Comparison of ENCODE assay signal across 8 cellular contexts in genomic region chr2:87515226-87515625, GRCh38.
DNase-seq lines count a peak whose midpoint lies in the region; ATAC-seq, FAIRE-seq and TF ChIP-seq lines count a peak whose summit lies in the region.
"Not testable (repeated sequence)": the region's sequence is repeated elsewhere in the genome, so short reads cannot be mapped to it uniquely, and the experiment has no call there.

No MANE protein-coding gene starts in this region.

- not testable (repeated sequence) for H3K9me3 ChIP-seq in CD4-positive, CD25-positive, alpha-beta regulatory T cell (ENCODE audit: control insufficient read depth in 2 of 2, low read length in 2 of 2); K562 (replicated peaks; ENCODE audit: control insufficient read depth, insufficient read depth, low read depth, low read length); naive thymus-derived CD4-positive, alpha-beta T cell (ENCODE audit: control insufficient read depth in 2 of 3, low read length in 3 of 3)

- CTCF ChIA-PET in activated CD4-positive, alpha-beta T cell treated with anti-CD3 and anti-CD28 coated beads, Interleukin-2, amount 10 ng/mL, durations not matched to agents 7 days and 5 days (lab: Charles Lee); K562 (lab: Yijun Ruan, JAX; ENCODE audit: low intra/inter-chr PET ratio); naive thymus-derived CD4-positive, alpha-beta T cell (lab: Charles Lee): not testable (repeated sequence)

- not testable (repeated sequence) for H3K36me3 ChIP-seq in CD4-positive, CD25-positive, alpha-beta regulatory T cell (ENCODE audit: control insufficient read depth, insufficient read depth, low read length); K562 (ENCODE audit: control insufficient read depth, insufficient read depth, low read length); naive thymus-derived CD4-positive, alpha-beta T cell (ENCODE audit: control insufficient read depth in 2 of 3, insufficient read depth in 3 of 3, low read length in 3 of 3)

- H3K9me3 Mint-ChIP-seq in CD4-positive, CD25-positive, alpha-beta regulatory T cell; activated CD4-positive, alpha-beta T cell treated with anti-CD3 and anti-CD28 coated beads, Interleukin-2, amount 10 ng/mL, durations not matched to agents 7 days and 5 days; activated T-helper 2 cell treated with anti-CD3 and anti-CD28 coated beads, Interferon-gamma antibody, Interleukin-2, Interleukin-4, amounts not matched to agents 10 μg/mL and 5 μg/mL and 100 μg/mL, durations not matched to agents 14 hours and 24 hours and 36 hours; naive thymus-derived CD4-positive, alpha-beta T cell; stimulated activated effector memory CD8-positive, alpha-beta T cell treated with anti-CD3 and anti-CD28 coated beads, Interleukin-12 subunit alpha, Interleukin-12 subunit beta, amount 100 ng/mL, for 72 hours: not testable (repeated sequence)

- TF ChIP-seq POLR2A in K562 (conservative IDR thresholded peaks at IDR 0.05): not testable (repeated sequence)

- TF ChIP-seq EP300 in K562 (IDR thresholded peaks at IDR 0.05; ENCODE audit: low read length): not testable (repeated sequence)

- in situ Hi-C loops in K562 (cut with MboI): not testable (repeated sequence)

- H3K4me3 ChIP-seq in CD4-positive, CD25-positive, alpha-beta regulatory T cell (ENCODE audit: low read depth, low read length): peak overlapping the region; percentile 7
- H3K4me3 ChIP-seq in K562; naive thymus-derived CD4-positive, alpha-beta T cell (ENCODE audit: low read length): not testable (repeated sequence)

- H4K20me1 ChIP-seq in K562 (replicated peaks; ENCODE audit: control insufficient read depth, insufficient read depth, low read length): not testable (repeated sequence)

- FAIRE-seq in K562 (lab: Jason Lieb, UNC): not testable (repeated sequence)

- not testable (repeated sequence) for H3K27me3 ChIP-seq in CD4-positive, CD25-positive, alpha-beta regulatory T cell (ENCODE audit: control insufficient read depth, insufficient read depth, low read length); K562 (ENCODE audit: control insufficient read depth in 2 of 2, insufficient read depth in 2 of 2, low read length in 2 of 2); naive thymus-derived CD4-positive, alpha-beta T cell (ENCODE audit: control insufficient read depth in 2 of 2, insufficient read depth in 2 of 2, low read length in 2 of 2)

- not testable (repeated sequence) for BruUV-seq in K562 (replicated peaks; lab: Mats Ljungman, UMichigan)

- TF ChIP-seq RAD21 in K562 (CRISPR knock-in tag; conservative IDR thresholded peaks at IDR 0.05 in 1 of 2, IDR thresholded peaks at IDR 0.05 in 1 of 2): not testable (repeated sequence)

- not testable (repeated sequence) for H3K4me1 ChIP-seq in CD4-positive, CD25-positive, alpha-beta regulatory T cell (ENCODE audit: control insufficient read depth, insufficient read depth, low read length, poor library complexity, severe bottlenecking); K562 (replicated peaks in 1 of 2; ENCODE audit: control insufficient read depth in 2 of 2, insufficient read depth in 2 of 2, low read length in 2 of 2)
- peaks cover 4 to 13% of the 10 kb centered on the region in 2 donors for H3K4me1 ChIP-seq in naive thymus-derived CD4-positive, alpha-beta T cell (ENCODE audit: control insufficient read depth in 2 of 2, insufficient read depth in 2 of 2, low read length in 2 of 2)

- peaks cover 49% of the 10 kb centered on the region for H3K79me2 ChIP-seq in K562 (ENCODE audit: control insufficient read depth, insufficient read depth, low read length)

- H2AFZ ChIP-seq in K562 (ENCODE audit: low read depth, low read length): not testable (repeated sequence)

- H3K9ac ChIP-seq in K562 (ENCODE audit: insufficient read depth in 1 of 2, low read depth in 2 of 2, low read length in 2 of 2): not testable (repeated sequence)

- H3K4me2 ChIP-seq in K562 (ENCODE audit: insufficient read depth, low read length): not testable (repeated sequence)

- TF ChIP-seq CTCF in K562 (IDR thresholded peaks at IDR 0.05 in 2 of 3, conservative IDR thresholded peaks at IDR 0.05 in 1 of 3; ENCODE audit: insufficient read depth in 2 of 3, low read depth in 1 of 3, low read length in 3 of 3): not testable (repeated sequence)

- H3K27me3 Mint-ChIP-seq in CD4-positive, CD25-positive, alpha-beta regulatory T cell; activated CD4-positive, alpha-beta T cell treated with anti-CD3 and anti-CD28 coated beads, Interleukin-2, amount 10 ng/mL, durations not matched to agents 7 days and 5 days; activated T-helper 2 cell treated with anti-CD3 and anti-CD28 coated beads, Interferon-gamma antibody, Interleukin-2, Interleukin-4, amounts not matched to agents 10 μg/mL and 5 μg/mL and 100 μg/mL, durations not matched to agents 14 hours and 24 hours and 36 hours (ENCODE audit: low read depth); naive thymus-derived CD4-positive, alpha-beta T cell: not testable (repeated sequence)

- POLR2A ChIA-PET in activated CD4-positive, alpha-beta T cell treated with anti-CD3 and anti-CD28 coated beads, Interleukin-2, amount 10 ng/mL, durations not matched to agents 7 days and 5 days (lab: Charles Lee); K562 (lab: Yijun Ruan, JAX); naive thymus-derived CD4-positive, alpha-beta T cell (lab: Charles Lee): not testable (repeated sequence)

- intact Hi-C loops in activated T-helper 2 cell treated with anti-CD3 and anti-CD28 coated beads, Interferon-gamma antibody, Interleukin-2, Interleukin-4, amounts not matched to agents 10 μg/mL and 5 μg/mL and 100 μg/mL, durations not matched to agents 14 hours and 24 hours and 36 hours (cut with micrococcal nuclease); K562 (cut with micrococcal nuclease); naive thymus-derived CD4-positive, alpha-beta T cell (cut with micrococcal nuclease): not testable (repeated sequence)

- H3K9me1 ChIP-seq in K562 (ENCODE audit: control insufficient read depth, insufficient read depth, low read length): not testable (repeated sequence)

- peaks cover 6 to 38% (median 10%) of the 10 kb centered on the region in 4 donors for H3K4me1 Mint-ChIP-seq in CD4-positive, CD25-positive, alpha-beta regulatory T cell
- peaks cover 22% of the 10 kb centered on the region for H3K4me1 Mint-ChIP-seq in activated CD4-positive, alpha-beta T cell treated with anti-CD3 and anti-CD28 coated beads, Interleukin-2, amount 10 ng/mL, durations not matched to agents 7 days and 5 days
- H3K4me1 Mint-ChIP-seq in activated T-helper 2 cell treated with anti-CD3 and anti-CD28 coated beads, Interferon-gamma antibody, Interleukin-2, Interleukin-4, amounts not matched to agents 10 μg/mL and 5 μg/mL and 100 μg/mL, durations not matched to agents 14 hours and 24 hours and 36 hours (ENCODE audit: low read depth): peaks cover 23% of the 10 kb centered on the region
- peaks cover 6 to 28% (median 23%) of the 10 kb centered on the region in 7 donors for H3K4me1 Mint-ChIP-seq in naive thymus-derived CD4-positive, alpha-beta T cell
- peaks cover 23% of the 10 kb centered on the region for H3K4me1 Mint-ChIP-seq in stimulated activated effector memory CD8-positive, alpha-beta T cell treated with anti-CD3 and anti-CD28 coated beads, Interleukin-12 subunit alpha, Interleukin-12 subunit beta, amount 100 ng/mL, for 72 hours

- peak overlapping the region; percentile 96 to 100 (median 98) for H3K27ac Mint-ChIP-seq in CD4-positive, CD25-positive, alpha-beta regulatory T cell
- H3K27ac Mint-ChIP-seq in activated CD4-positive, alpha-beta T cell treated with anti-CD3 and anti-CD28 coated beads, Interleukin-2, amount 10 ng/mL, durations not matched to agents 7 days and 5 days: peak overlapping the region; percentile 91
- peak overlapping the region; percentile 97 for H3K27ac Mint-ChIP-seq in activated T-helper 2 cell treated with anti-CD3 and anti-CD28 coated beads, Interferon-gamma antibody, Interleukin-2, Interleukin-4, amounts not matched to agents 10 μg/mL and 5 μg/mL and 100 μg/mL, durations not matched to agents 14 hours and 24 hours and 36 hours
- H3K27ac Mint-ChIP-seq in naive thymus-derived CD4-positive, alpha-beta T cell: peak overlapping the region; percentile 89 to 99 (median 95)
- H3K27ac Mint-ChIP-seq in stimulated activated effector memory CD8-positive, alpha-beta T cell treated with anti-CD3 and anti-CD28 coated beads, Interleukin-12 subunit alpha, Interleukin-12 subunit beta, amount 100 ng/mL, for 72 hours: peak overlapping the region; percentile 91

- 26% methylated on average over 2 of the region's 2 CpGs for WGBS in K562 (ENCODE audit: insufficient coverage, low coverage, missing lambda C conversion rate)

- ATAC-seq in CD4-positive, CD25-positive, alpha-beta regulatory T cell (ENCODE audit: low read depth in 2 of 2): peak; percentile 32 to 45
- ATAC-seq in HG02571 (IDR thresholded peaks at IDR 0.05; ENCODE audit: unreplicated experiment): peak; percentile 31
- peak; percentile 9 for ATAC-seq in K562
- peak; percentile 51 for ATAC-seq in naive thymus-derived CD4-positive, alpha-beta T cell
- not testable (repeated sequence) for ATAC-seq in stimulated activated effector memory CD8-positive, alpha-beta T cell treated with anti-CD3 and anti-CD28 coated beads, Interleukin-12 subunit alpha, Interleukin-12 subunit beta, amount 100 ng/mL, for 72 hours

- H3K36me3 Mint-ChIP-seq in CD4-positive, CD25-positive, alpha-beta regulatory T cell; activated CD4-positive, alpha-beta T cell treated with anti-CD3 and anti-CD28 coated beads, Interleukin-2, amount 10 ng/mL, durations not matched to agents 7 days and 5 days (ENCODE audit: low read depth); stimulated activated effector memory CD8-positive, alpha-beta T cell treated with anti-CD3 and anti-CD28 coated beads, Interleukin-12 subunit alpha, Interleukin-12 subunit beta, amount 100 ng/mL, for 72 hours: not testable (repeated sequence)
- peaks cover 16% of the 10 kb centered on the region for H3K36me3 Mint-ChIP-seq in activated T-helper 2 cell treated with anti-CD3 and anti-CD28 coated beads, Interferon-gamma antibody, Interleukin-2, Interleukin-4, amounts not matched to agents 10 μg/mL and 5 μg/mL and 100 μg/mL, durations not matched to agents 14 hours and 24 hours and 36 hours (ENCODE audit: low read depth)
- peaks cover 0 to 11% (median 0%) of the 10 kb centered on the region in 5 donors for H3K36me3 Mint-ChIP-seq in naive thymus-derived CD4-positive, alpha-beta T cell

- peak overlapping the region; percentile 54 to 85 (median 80) for H3K4me3 Mint-ChIP-seq in CD4-positive, CD25-positive, alpha-beta regulatory T cell
- H3K4me3 Mint-ChIP-seq in activated CD4-positive, alpha-beta T cell treated with anti-CD3 and anti-CD28 coated beads, Interleukin-2, amount 10 ng/mL, durations not matched to agents 7 days and 5 days: not testable (repeated sequence)
- H3K4me3 Mint-ChIP-seq in activated T-helper 2 cell treated with anti-CD3 and anti-CD28 coated beads, Interferon-gamma antibody, Interleukin-2, Interleukin-4, amounts not matched to agents 10 μg/mL and 5 μg/mL and 100 μg/mL, durations not matched to agents 14 hours and 24 hours and 36 hours (ENCODE audit: low read depth): peak overlapping the region; percentile 64
- H3K4me3 Mint-ChIP-seq in naive thymus-derived CD4-positive, alpha-beta T cell: peak overlapping the region in 9 of 10 donors; percentile 56 to 87 (median 66)
- H3K4me3 Mint-ChIP-seq in stimulated activated effector memory CD8-positive, alpha-beta T cell treated with anti-CD3 and anti-CD28 coated beads, Interleukin-12 subunit alpha, Interleukin-12 subunit beta, amount 100 ng/mL, for 72 hours: peak overlapping the region; percentile 62

- peak in 2 of 3 donors; percentile 33 to 61 for DNase-seq in CD4-positive, CD25-positive, alpha-beta regulatory T cell
- DNase-seq in RPMI8226: peak; percentile 7
- DNase-seq in activated CD4-positive, alpha-beta T cell treated with anti-CD3 and anti-CD28 coated beads, Interleukin-2, amount 10 ng/mL, durations not matched to agents 7 days and 5 days; activated T-helper 2 cell treated with anti-CD3 and anti-CD28 coated beads, Interferon-gamma antibody, Interleukin-2, Interleukin-4, amounts not matched to agents 10 μg/mL and 5 μg/mL and 100 μg/mL, durations not matched to agents 14 hours and 24 hours and 36 hours (ENCODE audit: low spot score); K562 (ENCODE audit: extremely low read depth in 1 of 4, low spot score in 3 of 4); stimulated activated effector memory CD8-positive, alpha-beta T cell treated with anti-CD3 and anti-CD28 coated beads, Interleukin-12 subunit alpha, Interleukin-12 subunit beta, amount 100 ng/mL, for 72 hours (ENCODE audit: low spot score in 2 of 2): not testable (repeated sequence)
- peak in 6 of 9 donors; percentile 45 to 79 (median 66) for DNase-seq in naive thymus-derived CD4-positive, alpha-beta T cell

- H3K27ac ChIP-seq in CD4-positive, CD25-positive, alpha-beta regulatory T cell (ENCODE audit: insufficient read depth, low read length, poor library complexity, severe bottlenecking): peak overlapping the region; percentile 60
- H3K27ac ChIP-seq in K562 (ENCODE audit: extremely low read depth, low read depth, low read length); naive thymus-derived CD4-positive, alpha-beta T cell (ENCODE audit: low read depth, low read length): not testable (repeated sequence)
